ENCODE assay signal across 8 cellular contexts in the genomic region with DNA sequence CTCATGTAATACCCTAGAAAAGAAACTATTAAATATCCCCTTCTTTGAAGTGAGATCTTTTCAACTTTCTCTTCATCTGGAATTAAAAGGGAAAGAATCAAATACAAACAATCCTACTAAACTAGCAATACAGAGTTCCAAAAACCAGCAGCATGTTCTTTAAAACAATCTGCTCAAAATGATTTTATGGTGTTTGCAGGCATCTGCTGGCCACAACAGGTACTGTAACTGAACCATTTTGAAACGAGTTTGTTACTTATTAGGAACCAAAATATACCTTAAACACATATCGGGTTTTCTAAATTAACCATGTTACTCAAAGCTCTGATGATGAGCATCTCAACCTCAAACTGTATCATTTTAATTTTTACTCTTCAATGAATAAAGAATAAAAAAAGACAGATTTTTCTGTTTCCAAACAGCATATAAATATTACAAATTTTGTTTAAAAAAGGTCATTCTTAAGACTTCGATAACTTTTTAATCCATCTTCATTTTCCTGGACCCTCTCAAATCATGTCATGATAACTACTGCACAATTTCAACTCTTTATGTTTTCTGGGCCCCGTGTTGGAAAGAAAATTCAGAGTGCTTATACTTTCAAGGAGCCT. TPM values are rescaled to one million over a fixed set of nuclear protein-coding genes. Genes with fewer than 3 reads are reported as not detected.
DNase-seq lines count a peak whose midpoint lies in the region; ATAC-seq, FAIRE-seq and TF ChIP-seq lines count a peak whose summit lies in the region.

No MANE protein-coding gene starts in this region.

- no peak overlapping the region for H2BK15ac ChIP-seq in H1 (ENCODE audit: low read length)

- H3K9ac ChIP-seq in H1 (replicated peaks in 1 of 4; ENCODE audit: extremely low read depth in 1 of 4, low read depth in 3 of 4, low read length in 3 of 4) = no peak overlapping the region

- TF ChIP-seq RAD21 in A549 (conservative IDR thresholded peaks at IDR 0.05 in 1 of 2, IDR thresholded peaks at IDR 0.05 in 1 of 2) (peak; percentile 52 to 53; a peak in 4 of 5 replicates), H1 (IDR thresholded peaks at IDR 0.05 in 1 of 2, conservative IDR thresholded peaks at IDR 0.05 in 1 of 2; ENCODE audit: low read depth in 2 of 2, low read length in 2 of 2) (peak; percentile 86 to 90)

- H3K36me3 ChIP-seq in H1 (ENCODE audit: control insufficient read depth in 2 of 4, insufficient read depth in 4 of 4, low read length in 3 of 4) (no peaks in the 10 kb centered on the region), small intestine (ENCODE audit: control insufficient read depth in 2 of 2, insufficient read depth in 2 of 2, low read length in 2 of 2) (peaks cover 2 to 5% of the 10 kb centered on the region in 2 donors), spleen (peaks cover 0 to 58% (median 16%) of the 10 kb centered on the region in 6 donors)

- no peaks in the 10 kb centered on the region for H3K23me2 ChIP-seq in H1 (ENCODE audit: low read depth, low read length)

- H3K79me1 ChIP-seq in H1 (ENCODE audit: low read depth, low read length) = no peaks in the 10 kb centered on the region

- TF ChIP-seq POLR2A in A549 (IDR thresholded peaks at IDR 0.05; ENCODE audit: low read length) (no peak), GM12892 (IDR thresholded peaks at IDR 0.05; ENCODE audit: low read depth, low read length) (no peak), H1 (IDR thresholded peaks at IDR 0.05; ENCODE audit: control extremely low read depth in 1 of 2, low read depth in 2 of 2, low read length in 2 of 2) (no peak), spleen (IDR thresholded peaks at IDR 0.05) (no peak)

- H4K8ac ChIP-seq in H1 (ENCODE audit: extremely low read depth, insufficient read depth, low read length) = no peak overlapping the region

- H3K27me3 ChIP-seq in H1 (replicated peaks in 1 of 4; ENCODE audit: control insufficient read depth in 3 of 4, extremely low read depth in 1 of 4, insufficient read depth in 3 of 4, low read length in 3 of 4) (no peaks in the 10 kb centered on the region), small intestine (ENCODE audit: control insufficient read depth in 2 of 2, insufficient read depth in 2 of 2, low read length in 2 of 2) (no peaks in the 10 kb centered on the region), spleen (replicated peaks in 1 of 7) (no peaks in the 10 kb centered on the region)

- H3K9me3 ChIP-seq in A549 (no peaks in the 10 kb centered on the region), H1 (ENCODE audit: insufficient read depth in 2 of 2, low read depth in 1 of 2, low read length in 1 of 2) (no peaks in the 10 kb centered on the region), small intestine (ENCODE audit: control insufficient read depth, low read depth) (no peaks in the 10 kb centered on the region), spleen (no peaks in the 10 kb centered on the region)

- H3K56ac ChIP-seq in H1 (replicated peaks; ENCODE audit: insufficient read length, low read depth, low read length) = no peak overlapping the region

- CTCF ChIA-PET in A549 (lab: Yijun Ruan, JAX) (no interaction called here), H1 (lab: Charles Lee; ENCODE audit: partially characterized antibody) (interaction anchor here (0.8 to 1.1 kb wide), 2 partner anchors 11 to 295 kb away, joined by 3 read pairs; no protein-coding TSS in a partner anchor)

- no peak overlapping the region for H4K91ac ChIP-seq in H1 (replicated peaks; ENCODE audit: insufficient read length, low read length)

- no peak overlapping the region for H2AK5ac ChIP-seq in H1 (ENCODE audit: low read depth, low read length)

- H3K4me2 ChIP-seq in A549 (no peak overlapping the region), H1 (ENCODE audit: insufficient read depth in 1 of 2, low read depth in 2 of 2, low read length in 2 of 2) (no peak overlapping the region)

- H2BK12ac ChIP-seq in H1 (ENCODE audit: low read depth, low read length) = no peak overlapping the region

- H3K27ac ChIP-seq in A549 = no peak overlapping the region
- H3K27ac ChIP-seq in H1 (ENCODE audit: low read depth, low read length) = no peak overlapping the region
- no peak overlapping the region for H3K27ac ChIP-seq in small intestine (ENCODE audit: low read depth in 1 of 2, low read length in 1 of 2)
- no peak overlapping the region for H3K27ac ChIP-seq in spleen

- TF ChIP-seq CTCF in A549 (IDR thresholded peaks at IDR 0.05) = peak; percentile 46
- TF ChIP-seq CTCF in H1 (IDR thresholded peaks at IDR 0.05; ENCODE audit: control extremely low read depth in 1 of 3, insufficient read depth in 1 of 3, low read depth in 1 of 3, low read length in 3 of 3) = peak in 2 of 3 experiments; percentile 59 to 62; a peak in 3 of 4 replicates
- peak in 4 of 11 experiments; percentile 27 to 47 (median 34) for TF ChIP-seq CTCF in spleen (IDR thresholded peaks at IDR 0.05 in 8 of 11, conservative IDR thresholded peaks at IDR 0.05 in 3 of 11)

- no peak for FAIRE-seq in A549 (lab: Jason Lieb, UNC)
- FAIRE-seq in GM12892 (lab: Jason Lieb, UNC) = peak; percentile 64
- peak; percentile 69 for FAIRE-seq in H1 (lab: Jason Lieb, UNC)
- FAIRE-seq in small intestine (lab: Jason Lieb, UNC) = no peak

- H2BK120ac ChIP-seq in H1 (replicated peaks; ENCODE audit: low read depth, low read length) = no peak overlapping the region

- TF ChIP-seq EP300 in A549 (IDR thresholded peaks at IDR 0.05) (no peak), H1 (IDR thresholded peaks at IDR 0.05; ENCODE audit: borderline replicate concordance in 1 of 2, low read depth in 2 of 2, low read length in 2 of 2) (no peak)

- POLR2A ChIA-PET in A549 (lab: Yijun Ruan, JAX) (no interaction called here), H1 (lab: Charles Lee; ENCODE audit: partially characterized antibody) (no interaction called here)

- no peak for ATAC-seq in A549
- no peak for ATAC-seq in GM21367 (IDR thresholded peaks at IDR 0.05; ENCODE audit: unreplicated experiment)

- no peak overlapping the region for H3K14ac ChIP-seq in H1 (ENCODE audit: insufficient read length)

- no peaks in the 10 kb centered on the region for H3K79me2 ChIP-seq in H1 (ENCODE audit: control insufficient read depth in 1 of 2, insufficient read depth in 2 of 2, low read length in 2 of 2)

- no peak overlapping the region for H2BK20ac ChIP-seq in H1 (ENCODE audit: low read length)

- H3K4me1 ChIP-seq in A549 = no peaks in the 10 kb centered on the region
- H3K4me1 ChIP-seq in H1 (replicated peaks in 1 of 4; ENCODE audit: control insufficient read depth in 3 of 4, insufficient read depth in 4 of 4, low read length in 3 of 4) = no peaks in the 10 kb centered on the region; a peak in 1 of 7 replicates
- no peaks in the 10 kb centered on the region for H3K4me1 ChIP-seq in small intestine (ENCODE audit: control insufficient read depth in 2 of 2, insufficient read depth in 1 of 2, low read depth in 1 of 2, low read length in 1 of 2)
- peaks cover 0 to 55% (median 17%) of the 10 kb centered on the region in 6 donors for H3K4me1 ChIP-seq in spleen

- H3K18ac ChIP-seq in H1 (ENCODE audit: extremely low read depth, low read length) = no peak overlapping the region

- no peaks in the 10 kb centered on the region for H4K20me1 ChIP-seq in H1 (replicated peaks in 1 of 2; ENCODE audit: control insufficient read depth in 1 of 2, insufficient read depth in 2 of 2, low read length in 2 of 2)

- no peak overlapping the region for H2AFZ ChIP-seq in H1 (ENCODE audit: low read length)

- intact Hi-C loops in spleen (cut with DNase I; ENCODE audit: low total_unique reads) = no loop called here

- no peak overlapping the region for H3K4ac ChIP-seq in H1 (replicated peaks; ENCODE audit: insufficient read length, low read depth, low read length)

- H4K5ac ChIP-seq in H1 (ENCODE audit: insufficient read length, low read depth, low read length) = no peak overlapping the region

- no peak overlapping the region for H3K4me3 ChIP-seq in A549
- H3K4me3 ChIP-seq in H1 (ENCODE audit: extremely low read depth in 1 of 4, insufficient read depth in 2 of 4, low read depth in 3 of 4, low read length in 4 of 4) = no peak overlapping the region
- no peak overlapping the region for H3K4me3 ChIP-seq in small intestine (ENCODE audit: low read depth in 1 of 2, low read length in 2 of 2)
- no peak overlapping the region for H3K4me3 ChIP-seq in spleen

- 4% methylated on average over 4 of the region's 4 CpGs for WGBS in A549 (ENCODE audit: missing lambda C conversion rate)
- 77% methylated on average over 4 of the region's 4 CpGs; no CpG with 5 or more reads in 1 of the 2 experiments for WGBS in H1 (ENCODE audit: extremely low coverage in 1 of 2, insufficient coverage in 1 of 2, insufficient read length in 1 of 2, insufficient replicate concordance in 2 of 2, low coverage in 1 of 2, low lambda C conversion rate in 2 of 2, missing lambda C conversion rate in 1 of 2), 2 experiments
- 63 to 71% (median 66%) methylated on average over 4 of the region's 4 CpGs for WGBS in small intestine, 3 donors
- WGBS in spleen, 5 donors = 63 to 70% (median 69%) methylated on average over 4 of the region's 4 CpGs

- H3K23ac ChIP-seq in H1 (ENCODE audit: insufficient read length) = no peak overlapping the region

- no peak overlapping the region for H2BK5ac ChIP-seq in H1 (ENCODE audit: low read depth, low read length)

- DNase-seq in A549 (ENCODE audit: low read depth in 1 of 2, low spot score in 1 of 2) = peak; percentile 1 to 20
- DNase-seq in GM12892 (ENCODE audit: insufficient read length) = no peak
- DNase-seq in NCI-H526 (lab: John Stamatoyannopoulos, UW) = peak; percentile 20 to 53
- DNase-seq in H1 (ENCODE audit: low read depth in 1 of 2, low spot score in 2 of 2) = no peak
- DNase-seq in small intestine = peak; percentile 17
- no peak for DNase-seq in spleen
- no peak for DNase-seq in NCI-H1092 treated with DMSO at 0.1 percent for 48 hours (lab: John Stamatoyannopoulos, UW)

RNA-seq across cellular contexts. Expression of gene ARAP2, which starts 56.5 kb away (rescaled TPM):
- 0.57 and 0.75 TPM in 2 replicates for polyA plus RNA-seq in A549 (2011; rRNA removed)
- 0.06 and 0.07 TPM in 2 replicates for polyA plus RNA-seq in A549 (2012; cell fraction: cytosol; rRNA removed)
- polyA plus RNA-seq in A549 (2012; cell fraction: nucleus; rRNA removed) = 0.04 and 0.05 TPM in 2 replicates
- polyA plus RNA-seq in A549 (2017; fragmentation: RNase III; extraction: RNeasy Plus Mini Kit Qiagen cat#74134 plus additional on column Dnase treatment) = 0.22 to 0.34 TPM (median 0.31 TPM) in 3 replicates
- 0.83 and 0.92 TPM in 2 replicates for polyA minus RNA-seq in A549 (2011; rRNA and poly(A)+ RNA removed)
- polyA plus RNA-seq in GM12892 (2012; ENCODE audit: missing spikeins) = 12.5 TPM
- 0.96 and 2.3 TPM in 2 replicates for total RNA-seq in H1 (2021; fragmentation: NEBNext Ultra II Directional; extraction: Animal tissue kit (Norgen Biotek cat#: 25700))
- 0.08 and 0.15 TPM in 2 replicates for polyA plus RNA-seq in H1 (2011; rRNA removed)
- 0.17 TPM for polyA plus RNA-seq in H1 (2011; cell fraction: cytosol; rRNA removed)
- polyA plus RNA-seq in H1 (2011; cell fraction: nucleus; rRNA removed) = 0.47 TPM
- polyA plus RNA-seq in H1 (2012, experiment 1 of 2) = 0.20 to 1.2 TPM (median 0.30 TPM) in 4 replicates
- polyA plus RNA-seq in H1 (2012, experiment 2 of 2) = 0.03 TPM
- polyA plus RNA-seq in H1 (2013, experiment 1 of 2) = 0.47 TPM
- polyA plus RNA-seq in H1 (2013, experiment 2 of 2) = 0.40 TPM
- polyA minus RNA-seq in H1 (2011; rRNA and poly(A)+ RNA removed) = 0.73 and 2.0 TPM in 2 replicates
- polyA minus RNA-seq in H1 (2011; cell fraction: cytosol; rRNA and poly(A)+ RNA removed) = 0.66 TPM
- polyA minus RNA-seq in H1 (2011; cell fraction: nucleus; rRNA and poly(A)+ RNA removed) = 4.2 TPM
- 10 to 100 TPM in 2 of 3 donors, 1 to 10 TPM in 1; 3.2 to 14.1 (median 13.2) TPM for polyA plus RNA-seq in small intestine
- total RNA-seq in spleen = 100 to 1,000 TPM in 2 of 7 donors, 10 to 100 TPM in 5; 51.9 to 161 (median 71.6) TPM
- polyA plus RNA-seq in spleen = 1 to 10 TPM; 6.8 to 9.5 (median 7.7) TPM

Comparison
In these comparisons a context has a peak if more than half of its experiments do, and no peak if none do; other contexts are left out.
1. DNase-seq: peak in A549 (2 of 2), NCI-H526 (2 of 2) and small intestine (single experiment); none in GM12892 (single experiment), H1 (0 of 2), spleen (single experiment) and NCI-H1092 treated with DMSO at 0.1 percent for 48 hours (single experiment).
2. Of the 18 proteins assayed by ChIP-seq in both H1 and A549: peak only in H1: none; only in A549: none; in both: CTCF and RAD21; in neither: 16.